1 cellular context compared by ENCODE assay signal in genomic region chr3:127908202-127908601, GRCh38.
TF ChIP-seq lines count a peak whose summit lies in the region.

No MANE protein-coding gene starts in this region.

TF ChIP-seq in K562, 482 proteins besides CTCF, POLR2A, EP300 and RAD21 (continues in another document):
- TF ChIP-seq, protein P1, sequence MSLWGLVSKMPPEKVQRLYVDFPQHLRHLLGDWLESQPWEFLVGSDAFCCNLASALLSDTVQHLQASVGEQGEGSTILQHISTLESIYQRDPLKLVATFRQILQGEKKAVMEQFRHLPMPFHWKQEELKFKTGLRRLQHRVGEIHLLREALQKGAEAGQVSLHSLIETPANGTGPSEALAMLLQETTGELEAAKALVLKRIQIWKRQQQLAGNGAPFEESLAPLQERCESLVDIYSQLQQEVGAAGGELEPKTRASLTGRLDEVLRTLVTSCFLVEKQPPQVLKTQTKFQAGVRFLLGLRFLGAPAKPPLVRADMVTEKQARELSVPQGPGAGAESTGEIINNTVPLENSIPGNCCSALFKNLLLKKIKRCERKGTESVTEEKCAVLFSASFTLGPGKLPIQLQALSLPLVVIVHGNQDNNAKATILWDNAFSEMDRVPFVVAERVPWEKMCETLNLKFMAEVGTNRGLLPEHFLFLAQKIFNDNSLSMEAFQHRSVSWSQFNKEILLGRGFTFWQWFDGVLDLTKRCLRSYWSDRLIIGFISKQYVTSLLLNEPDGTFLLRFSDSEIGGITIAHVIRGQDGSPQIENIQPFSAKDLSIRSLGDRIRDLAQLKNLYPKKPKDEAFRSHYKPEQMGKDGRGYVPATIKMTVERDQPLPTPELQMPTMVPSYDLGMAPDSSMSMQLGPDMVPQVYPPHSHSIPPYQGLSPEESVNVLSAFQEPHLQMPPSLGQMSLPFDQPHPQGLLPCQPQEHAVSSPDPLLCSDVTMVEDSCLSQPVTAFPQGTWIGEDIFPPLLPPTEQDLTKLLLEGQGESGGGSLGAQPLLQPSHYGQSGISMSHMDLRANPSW (CRISPR knock-in tag; IDR thresholded peaks at IDR 0.05): no peak
- peak; percentile 55 for TF ChIP-seq RAD51 (IDR thresholded peaks at IDR 0.05; ENCODE audit: borderline replicate concordance, low read depth)
- no peak for TF ChIP-seq TEAD2 (tag; IDR thresholded peaks at IDR 0.05)
- TF ChIP-seq, protein P2, sequence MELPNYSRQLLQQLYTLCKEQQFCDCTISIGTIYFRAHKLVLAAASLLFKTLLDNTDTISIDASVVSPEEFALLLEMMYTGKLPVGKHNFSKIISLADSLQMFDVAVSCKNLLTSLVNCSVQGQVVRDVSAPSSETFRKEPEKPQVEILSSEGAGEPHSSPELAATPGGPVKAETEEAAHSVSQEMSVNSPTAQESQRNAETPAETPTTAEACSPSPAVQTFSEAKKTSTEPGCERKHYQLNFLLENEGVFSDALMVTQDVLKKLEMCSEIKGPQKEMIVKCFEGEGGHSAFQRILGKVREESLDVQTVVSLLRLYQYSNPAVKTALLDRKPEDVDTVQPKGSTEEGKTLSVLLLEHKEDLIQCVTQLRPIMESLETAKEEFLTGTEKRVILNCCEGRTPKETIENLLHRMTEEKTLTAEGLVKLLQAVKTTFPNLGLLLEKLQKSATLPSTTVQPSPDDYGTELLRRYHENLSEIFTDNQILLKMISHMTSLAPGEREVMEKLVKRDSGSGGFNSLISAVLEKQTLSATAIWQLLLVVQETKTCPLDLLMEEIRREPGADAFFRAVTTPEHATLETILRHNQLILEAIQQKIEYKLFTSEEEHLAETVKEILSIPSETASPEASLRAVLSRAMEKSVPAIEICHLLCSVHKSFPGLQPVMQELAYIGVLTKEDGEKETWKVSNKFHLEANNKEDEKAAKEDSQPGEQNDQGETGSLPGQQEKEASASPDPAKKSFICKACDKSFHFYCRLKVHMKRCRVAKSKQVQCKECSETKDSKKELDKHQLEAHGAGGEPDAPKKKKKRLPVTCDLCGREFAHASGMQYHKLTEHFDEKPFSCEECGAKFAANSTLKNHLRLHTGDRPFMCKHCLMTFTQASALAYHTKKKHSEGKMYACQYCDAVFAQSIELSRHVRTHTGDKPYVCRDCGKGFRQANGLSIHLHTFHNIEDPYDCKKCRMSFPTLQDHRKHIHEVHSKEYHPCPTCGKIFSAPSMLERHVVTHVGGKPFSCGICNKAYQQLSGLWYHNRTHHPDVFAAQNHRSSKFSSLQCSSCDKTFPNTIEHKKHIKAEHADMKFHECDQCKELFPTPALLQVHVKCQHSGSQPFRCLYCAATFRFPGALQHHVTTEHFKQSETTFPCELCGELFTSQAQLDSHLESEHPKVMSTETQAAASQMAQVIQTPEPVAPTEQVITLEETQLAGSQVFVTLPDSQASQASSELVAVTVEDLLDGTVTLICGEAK (IDR thresholded peaks at IDR 0.05): peak; percentile 51; the same call in 1 of the 2 replicates
- TF ChIP-seq, protein P2 (CRISPR knock-in tag; IDR thresholded peaks at IDR 0.05): no peak
- TF ChIP-seq ZNF263 (CRISPR knock-in tag; IDR thresholded peaks at IDR 0.05; ENCODE audit: borderline replicate concordance): peak; percentile 74; the same call in 1 of the 2 replicates
- TF ChIP-seq ZFX (CRISPR knock-in tag; IDR thresholded peaks at IDR 0.05): no peak
- TF ChIP-seq, protein P3, sequence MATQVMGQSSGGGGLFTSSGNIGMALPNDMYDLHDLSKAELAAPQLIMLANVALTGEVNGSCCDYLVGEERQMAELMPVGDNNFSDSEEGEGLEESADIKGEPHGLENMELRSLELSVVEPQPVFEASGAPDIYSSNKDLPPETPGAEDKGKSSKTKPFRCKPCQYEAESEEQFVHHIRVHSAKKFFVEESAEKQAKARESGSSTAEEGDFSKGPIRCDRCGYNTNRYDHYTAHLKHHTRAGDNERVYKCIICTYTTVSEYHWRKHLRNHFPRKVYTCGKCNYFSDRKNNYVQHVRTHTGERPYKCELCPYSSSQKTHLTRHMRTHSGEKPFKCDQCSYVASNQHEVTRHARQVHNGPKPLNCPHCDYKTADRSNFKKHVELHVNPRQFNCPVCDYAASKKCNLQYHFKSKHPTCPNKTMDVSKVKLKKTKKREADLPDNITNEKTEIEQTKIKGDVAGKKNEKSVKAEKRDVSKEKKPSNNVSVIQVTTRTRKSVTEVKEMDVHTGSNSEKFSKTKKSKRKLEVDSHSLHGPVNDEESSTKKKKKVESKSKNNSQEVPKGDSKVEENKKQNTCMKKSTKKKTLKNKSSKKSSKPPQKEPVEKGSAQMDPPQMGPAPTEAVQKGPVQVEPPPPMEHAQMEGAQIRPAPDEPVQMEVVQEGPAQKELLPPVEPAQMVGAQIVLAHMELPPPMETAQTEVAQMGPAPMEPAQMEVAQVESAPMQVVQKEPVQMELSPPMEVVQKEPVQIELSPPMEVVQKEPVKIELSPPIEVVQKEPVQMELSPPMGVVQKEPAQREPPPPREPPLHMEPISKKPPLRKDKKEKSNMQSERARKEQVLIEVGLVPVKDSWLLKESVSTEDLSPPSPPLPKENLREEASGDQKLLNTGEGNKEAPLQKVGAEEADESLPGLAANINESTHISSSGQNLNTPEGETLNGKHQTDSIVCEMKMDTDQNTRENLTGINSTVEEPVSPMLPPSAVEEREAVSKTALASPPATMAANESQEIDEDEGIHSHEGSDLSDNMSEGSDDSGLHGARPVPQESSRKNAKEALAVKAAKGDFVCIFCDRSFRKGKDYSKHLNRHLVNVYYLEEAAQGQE (CRISPR knock-in tag; IDR thresholded peaks at IDR 0.05; ENCODE audit: low read depth): no peak
- TF ChIP-seq ZFP1 (CRISPR knock-in tag; IDR thresholded peaks at IDR 0.05): no peak
- TF ChIP-seq, protein P4, sequence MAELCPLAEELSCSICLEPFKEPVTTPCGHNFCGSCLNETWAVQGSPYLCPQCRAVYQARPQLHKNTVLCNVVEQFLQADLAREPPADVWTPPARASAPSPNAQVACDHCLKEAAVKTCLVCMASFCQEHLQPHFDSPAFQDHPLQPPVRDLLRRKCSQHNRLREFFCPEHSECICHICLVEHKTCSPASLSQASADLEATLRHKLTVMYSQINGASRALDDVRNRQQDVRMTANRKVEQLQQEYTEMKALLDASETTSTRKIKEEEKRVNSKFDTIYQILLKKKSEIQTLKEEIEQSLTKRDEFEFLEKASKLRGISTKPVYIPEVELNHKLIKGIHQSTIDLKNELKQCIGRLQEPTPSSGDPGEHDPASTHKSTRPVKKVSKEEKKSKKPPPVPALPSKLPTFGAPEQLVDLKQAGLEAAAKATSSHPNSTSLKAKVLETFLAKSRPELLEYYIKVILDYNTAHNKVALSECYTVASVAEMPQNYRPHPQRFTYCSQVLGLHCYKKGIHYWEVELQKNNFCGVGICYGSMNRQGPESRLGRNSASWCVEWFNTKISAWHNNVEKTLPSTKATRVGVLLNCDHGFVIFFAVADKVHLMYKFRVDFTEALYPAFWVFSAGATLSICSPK (IDR thresholded peaks at IDR 0.05; ENCODE audit: borderline replicate concordance): no peak
- TF ChIP-seq EP400 (IDR thresholded peaks at IDR 0.05): no peak
- peak; percentile 88 for TF ChIP-seq L3MBTL2 (IDR thresholded peaks at IDR 0.05)
- TF ChIP-seq NFE2 (IDR thresholded peaks at IDR 0.05; ENCODE audit: low read depth): no peak
- peak; percentile 46; the same call in 1 of the 2 replicates for TF ChIP-seq USF1 (CRISPR knock-in tag; IDR thresholded peaks at IDR 0.05)
- TF ChIP-seq HCFC1 (IDR thresholded peaks at IDR 0.05; ENCODE audit: low read depth, low read length): 0 out of 2 replicates have a peak, but pooled peaks have one; percentile 48
- no peak for TF ChIP-seq ZNF444 (CRISPR knock-in tag; IDR thresholded peaks at IDR 0.05)
- TF ChIP-seq EHMT2 (IDR thresholded peaks at IDR 0.05): 0 out of 2 replicates have a peak, but pooled peaks have one; percentile 22
- TF ChIP-seq, protein P5, sequence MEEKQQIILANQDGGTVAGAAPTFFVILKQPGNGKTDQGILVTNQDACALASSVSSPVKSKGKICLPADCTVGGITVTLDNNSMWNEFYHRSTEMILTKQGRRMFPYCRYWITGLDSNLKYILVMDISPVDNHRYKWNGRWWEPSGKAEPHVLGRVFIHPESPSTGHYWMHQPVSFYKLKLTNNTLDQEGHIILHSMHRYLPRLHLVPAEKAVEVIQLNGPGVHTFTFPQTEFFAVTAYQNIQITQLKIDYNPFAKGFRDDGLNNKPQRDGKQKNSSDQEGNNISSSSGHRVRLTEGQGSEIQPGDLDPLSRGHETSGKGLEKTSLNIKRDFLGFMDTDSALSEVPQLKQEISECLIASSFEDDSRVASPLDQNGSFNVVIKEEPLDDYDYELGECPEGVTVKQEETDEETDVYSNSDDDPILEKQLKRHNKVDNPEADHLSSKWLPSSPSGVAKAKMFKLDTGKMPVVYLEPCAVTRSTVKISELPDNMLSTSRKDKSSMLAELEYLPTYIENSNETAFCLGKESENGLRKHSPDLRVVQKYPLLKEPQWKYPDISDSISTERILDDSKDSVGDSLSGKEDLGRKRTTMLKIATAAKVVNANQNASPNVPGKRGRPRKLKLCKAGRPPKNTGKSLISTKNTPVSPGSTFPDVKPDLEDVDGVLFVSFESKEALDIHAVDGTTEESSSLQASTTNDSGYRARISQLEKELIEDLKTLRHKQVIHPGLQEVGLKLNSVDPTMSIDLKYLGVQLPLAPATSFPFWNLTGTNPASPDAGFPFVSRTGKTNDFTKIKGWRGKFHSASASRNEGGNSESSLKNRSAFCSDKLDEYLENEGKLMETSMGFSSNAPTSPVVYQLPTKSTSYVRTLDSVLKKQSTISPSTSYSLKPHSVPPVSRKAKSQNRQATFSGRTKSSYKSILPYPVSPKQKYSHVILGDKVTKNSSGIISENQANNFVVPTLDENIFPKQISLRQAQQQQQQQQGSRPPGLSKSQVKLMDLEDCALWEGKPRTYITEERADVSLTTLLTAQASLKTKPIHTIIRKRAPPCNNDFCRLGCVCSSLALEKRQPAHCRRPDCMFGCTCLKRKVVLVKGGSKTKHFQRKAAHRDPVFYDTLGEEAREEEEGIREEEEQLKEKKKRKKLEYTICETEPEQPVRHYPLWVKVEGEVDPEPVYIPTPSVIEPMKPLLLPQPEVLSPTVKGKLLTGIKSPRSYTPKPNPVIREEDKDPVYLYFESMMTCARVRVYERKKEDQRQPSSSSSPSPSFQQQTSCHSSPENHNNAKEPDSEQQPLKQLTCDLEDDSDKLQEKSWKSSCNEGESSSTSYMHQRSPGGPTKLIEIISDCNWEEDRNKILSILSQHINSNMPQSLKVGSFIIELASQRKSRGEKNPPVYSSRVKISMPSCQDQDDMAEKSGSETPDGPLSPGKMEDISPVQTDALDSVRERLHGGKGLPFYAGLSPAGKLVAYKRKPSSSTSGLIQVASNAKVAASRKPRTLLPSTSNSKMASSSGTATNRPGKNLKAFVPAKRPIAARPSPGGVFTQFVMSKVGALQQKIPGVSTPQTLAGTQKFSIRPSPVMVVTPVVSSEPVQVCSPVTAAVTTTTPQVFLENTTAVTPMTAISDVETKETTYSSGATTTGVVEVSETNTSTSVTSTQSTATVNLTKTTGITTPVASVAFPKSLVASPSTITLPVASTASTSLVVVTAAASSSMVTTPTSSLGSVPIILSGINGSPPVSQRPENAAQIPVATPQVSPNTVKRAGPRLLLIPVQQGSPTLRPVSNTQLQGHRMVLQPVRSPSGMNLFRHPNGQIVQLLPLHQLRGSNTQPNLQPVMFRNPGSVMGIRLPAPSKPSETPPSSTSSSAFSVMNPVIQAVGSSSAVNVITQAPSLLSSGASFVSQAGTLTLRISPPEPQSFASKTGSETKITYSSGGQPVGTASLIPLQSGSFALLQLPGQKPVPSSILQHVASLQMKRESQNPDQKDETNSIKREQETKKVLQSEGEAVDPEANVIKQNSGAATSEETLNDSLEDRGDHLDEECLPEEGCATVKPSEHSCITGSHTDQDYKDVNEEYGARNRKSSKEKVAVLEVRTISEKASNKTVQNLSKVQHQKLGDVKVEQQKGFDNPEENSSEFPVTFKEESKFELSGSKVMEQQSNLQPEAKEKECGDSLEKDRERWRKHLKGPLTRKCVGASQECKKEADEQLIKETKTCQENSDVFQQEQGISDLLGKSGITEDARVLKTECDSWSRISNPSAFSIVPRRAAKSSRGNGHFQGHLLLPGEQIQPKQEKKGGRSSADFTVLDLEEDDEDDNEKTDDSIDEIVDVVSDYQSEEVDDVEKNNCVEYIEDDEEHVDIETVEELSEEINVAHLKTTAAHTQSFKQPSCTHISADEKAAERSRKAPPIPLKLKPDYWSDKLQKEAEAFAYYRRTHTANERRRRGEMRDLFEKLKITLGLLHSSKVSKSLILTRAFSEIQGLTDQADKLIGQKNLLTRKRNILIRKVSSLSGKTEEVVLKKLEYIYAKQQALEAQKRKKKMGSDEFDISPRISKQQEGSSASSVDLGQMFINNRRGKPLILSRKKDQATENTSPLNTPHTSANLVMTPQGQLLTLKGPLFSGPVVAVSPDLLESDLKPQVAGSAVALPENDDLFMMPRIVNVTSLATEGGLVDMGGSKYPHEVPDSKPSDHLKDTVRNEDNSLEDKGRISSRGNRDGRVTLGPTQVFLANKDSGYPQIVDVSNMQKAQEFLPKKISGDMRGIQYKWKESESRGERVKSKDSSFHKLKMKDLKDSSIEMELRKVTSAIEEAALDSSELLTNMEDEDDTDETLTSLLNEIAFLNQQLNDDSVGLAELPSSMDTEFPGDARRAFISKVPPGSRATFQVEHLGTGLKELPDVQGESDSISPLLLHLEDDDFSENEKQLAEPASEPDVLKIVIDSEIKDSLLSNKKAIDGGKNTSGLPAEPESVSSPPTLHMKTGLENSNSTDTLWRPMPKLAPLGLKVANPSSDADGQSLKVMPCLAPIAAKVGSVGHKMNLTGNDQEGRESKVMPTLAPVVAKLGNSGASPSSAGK (IDR thresholded peaks at IDR 0.05): peak; percentile 44; the same call in 1 of the 2 replicates
